Comparison of ENCODE assay signal across 15 cellular contexts in the genomic region with DNA sequence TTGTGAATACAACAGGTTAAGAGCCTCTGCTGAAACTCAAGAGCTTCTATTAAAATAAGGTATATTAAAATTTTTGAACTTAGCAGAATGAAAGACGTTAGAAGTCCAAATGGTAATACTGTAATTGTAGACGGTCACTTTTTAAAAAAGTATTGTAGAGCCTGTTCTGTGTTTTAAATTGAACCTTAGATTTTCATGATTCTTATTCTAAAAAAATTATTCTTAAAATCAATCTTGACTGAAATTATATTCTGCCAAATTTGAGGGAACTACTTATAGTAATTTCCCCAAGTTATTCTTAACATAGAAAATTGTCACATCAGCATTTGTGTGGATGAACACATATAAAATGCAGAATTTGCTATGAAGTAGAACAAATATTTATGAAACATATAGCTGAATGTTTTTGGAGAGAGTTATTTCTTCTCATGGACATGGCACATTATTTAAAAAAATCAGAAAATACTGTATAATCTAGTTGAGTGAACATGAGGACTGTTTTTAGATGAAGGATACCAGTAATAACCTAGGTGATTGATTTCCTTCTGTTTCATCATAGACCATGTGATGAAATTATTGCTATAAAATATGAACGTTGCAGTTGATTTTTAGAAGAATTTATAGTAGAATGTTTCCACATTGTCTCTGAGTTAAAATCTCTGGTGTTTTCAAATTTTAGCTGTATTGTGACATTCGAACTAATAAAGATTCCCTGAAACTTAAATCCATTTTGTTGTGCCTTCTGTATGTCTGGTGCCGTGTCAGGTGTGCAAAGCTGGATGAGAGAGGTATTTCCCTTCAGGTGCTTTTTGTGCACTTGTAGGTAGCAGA. TPM values are rescaled to one million over a fixed set of nuclear protein-coding genes. Genes with fewer than 3 reads are reported as not detected.
DNase-seq lines count a peak whose midpoint lies in the region; ATAC-seq and TF ChIP-seq lines count a peak whose summit lies in the region.
"Had no signal": no experiment of that assay in that cellular context is flagged by ENCODE, and none has a peak within 500 bp of the region (broad histone marks: within the 10 kb centered on the region; RNA-seq: fewer than 3 reads in every experiment).

No MANE protein-coding gene starts in this region.

- CTCF ChIA-PET in OCI-LY7 (lab: Charles Lee; ENCODE audit: unreplicated experiment) = no interaction called here

- H3K9me3 Mint-ChIP-seq in activated T-cell treated with anti-CD3 and anti-CD28 coated beads, Interleukin-2, amount 50 U/mL, for 4 hours = no peaks in the 10 kb centered on the region
- H3K9me3 Mint-ChIP-seq in effector memory CD8-positive, alpha-beta T cell = no peaks in the 10 kb centered on the region
- no peaks in the 10 kb centered on the region for H3K9me3 Mint-ChIP-seq in progenitor cell of endocrine pancreas (ENCODE audit: low read depth)

- H3K4me3 Mint-ChIP-seq in activated T-cell treated with anti-CD3 and anti-CD28 coated beads, Interleukin-2, amount 50 U/mL, for 4 hours = peak overlapping the region; percentile 91
- peak overlapping the region; percentile 97 to 99 for H3K4me3 Mint-ChIP-seq in effector memory CD8-positive, alpha-beta T cell
- peak overlapping the region; percentile 12 for H3K4me3 Mint-ChIP-seq in progenitor cell of endocrine pancreas (ENCODE audit: low read depth)

- intact Hi-C loops in OCI-LY7 (cut with micrococcal nuclease; ENCODE audit: unreplicated experiment) = loop anchor here (10.0 kb wide), 2 partner anchors 1141 to 1539 kb away; a partner anchor contains a TSS

- H3K27ac ChIP-seq in OCI-LY7 (ENCODE audit: low read depth, low read length, poor library complexity, severe bottlenecking) = no peak overlapping the region

- no peak for DNase-seq in activated T-cell treated with anti-CD3 and anti-CD28 coated beads, Interleukin-2, amount 50 U/mL, for 4 hours
- DNase-seq in activated T-cell treated with anti-CD3 and anti-CD28 coated beads, Interleukin-2, amount 50 U/mL, for 1 hour = no peak
- DNase-seq in OCI-LY7 (ENCODE audit: low spot score) (no peak), progenitor cell of endocrine pancreas (ENCODE audit: low spot score, unreplicated experiment) (no peak), RPMI8226 (no peak), mesenteric fat pad (ENCODE audit: low spot score) (no peak)
- no peak for DNase-seq in effector memory CD8-positive, alpha-beta T cell
- no peak for DNase-seq in central memory CD4-positive, alpha-beta T cell
- DNase-seq: amygdala; EL; foreskin melanocyte; mucosa of descending colon; NCI-H446 treated with DMSO at 0.1 percent for 48 hours; stimulated activated CD4-positive, alpha-beta T cell treated with anti-CD3 and anti-CD28 coated beads, Interleukin-2, amount 100 ng/mL, for 24 hours had no signal

- peak overlapping the region; percentile 99 for H3K4me3 ChIP-seq in OCI-LY7 (ENCODE audit: low read depth, low read length, poor library complexity, severe bottlenecking)
- H3K4me3 ChIP-seq: mucosa of descending colon had no signal

- POLR2A ChIA-PET in OCI-LY7 (lab: Charles Lee) = interaction anchor here (0.6 to 5.8 kb wide), 3 partner anchors 12 to 414 kb away, joined by 3 to 57 read pairs (median 4); no protein-coding TSS in a partner anchor

- no peaks in the 10 kb centered on the region for H3K9me2 ChIP-seq in OCI-LY7 (ENCODE audit: insufficient read depth, low read length)

- H3K4me2 ChIP-seq in OCI-LY7 (ENCODE audit: low read length) = peak overlapping the region; percentile 79

- H3K27me3 Mint-ChIP-seq in activated T-cell treated with anti-CD3 and anti-CD28 coated beads, Interleukin-2, amount 50 U/mL, for 4 hours (ENCODE audit: low read depth) = no peaks in the 10 kb centered on the region
- no peaks in the 10 kb centered on the region for H3K27me3 Mint-ChIP-seq in effector memory CD8-positive, alpha-beta T cell
- no peaks in the 10 kb centered on the region for H3K27me3 Mint-ChIP-seq in progenitor cell of endocrine pancreas

- H2AFZ ChIP-seq in OCI-LY7 (ENCODE audit: low read length) = no peak overlapping the region

- peak overlapping the region; percentile 18 to 70 for H3K27ac Mint-ChIP-seq in effector memory CD8-positive, alpha-beta T cell
- H3K27ac Mint-ChIP-seq in progenitor cell of endocrine pancreas = no peak overlapping the region

- H3K4me1 Mint-ChIP-seq in activated T-cell treated with anti-CD3 and anti-CD28 coated beads, Interleukin-2, amount 50 U/mL, for 4 hours (ENCODE audit: low read depth) = peaks cover 68% of the 10 kb centered on the region
- H3K4me1 Mint-ChIP-seq in effector memory CD8-positive, alpha-beta T cell (ENCODE audit: low read depth in 2 of 2) = peaks cover 47 to 77% of the 10 kb centered on the region in 2 donors
- H3K4me1 Mint-ChIP-seq in progenitor cell of endocrine pancreas (ENCODE audit: low read depth) = peaks cover 33% of the 10 kb centered on the region

- BruUV-seq in OCI-LY7 (replicated peaks; lab: Mats Ljungman, UMichigan) = no TSS peak

- peaks cover 48% of the 10 kb centered on the region for H3K4me1 ChIP-seq in OCI-LY7 (ENCODE audit: insufficient read depth, low read length, poor library complexity, severe bottlenecking)

- H3K36me3 Mint-ChIP-seq in activated T-cell treated with anti-CD3 and anti-CD28 coated beads, Interleukin-2, amount 50 U/mL, for 4 hours (ENCODE audit: insufficient read depth) = no peaks in the 10 kb centered on the region
- H3K36me3 Mint-ChIP-seq in effector memory CD8-positive, alpha-beta T cell (ENCODE audit: insufficient read depth) = peaks cover 22% of the 10 kb centered on the region
- H3K36me3 Mint-ChIP-seq in progenitor cell of endocrine pancreas (ENCODE audit: insufficient read depth) = no peaks in the 10 kb centered on the region

- peaks cover 77% of the 10 kb centered on the region for H3K79me2 ChIP-seq in OCI-LY7 (ENCODE audit: insufficient read depth, low read depth, low read length)

- H3K36me3 ChIP-seq in OCI-LY7 (ENCODE audit: insufficient read depth, low read length) = peaks cover 15% of the 10 kb centered on the region; the same call in 1 of the 2 replicates

- ATAC-seq in activated T-cell treated with anti-CD3 and anti-CD28 coated beads, Interleukin-2, amount 50 U/mL, for 4 hours = no peak
- no peak for ATAC-seq in effector memory CD8-positive, alpha-beta T cell (replicated peaks)
- ATAC-seq: mucosa of descending colon, Right ventricle myocardium inferior had no signal

- no peak for TF ChIP-seq CTCF in OCI-LY7 (conservative IDR thresholded peaks at IDR 0.05; ENCODE audit: low read length)
- no peak for TF ChIP-seq CTCF in progenitor cell of endocrine pancreas (IDR thresholded peaks at IDR 0.05; ENCODE audit: unreplicated experiment)

- H4K20me1 ChIP-seq in OCI-LY7 (ENCODE audit: insufficient read depth, low read length) = peaks cover 45% of the 10 kb centered on the region

- no peaks in the 10 kb centered on the region for H3K9me3 ChIP-seq in OCI-LY7 (ENCODE audit: low read length)
- H3K9me3 ChIP-seq: mucosa of descending colon had no signal

RNA-seq across cellular contexts. Expression of a gene that starts 2.8 kb away (rescaled TPM):
- 10 to 100 TPM; 46.4 to 48.0 (median 47.9) TPM for total RNA-seq in activated T-cell treated with anti-CD3 and anti-CD28 coated beads, Interleukin-2, amount 50 U/mL, for 4 hours
- total RNA-seq in OCI-LY7 (2014; rRNA removed; shearing (Covaris generic)) = 25.9 and 27.8 TPM in 2 replicates
- total RNA-seq in OCI-LY7 (2022) (47.7 and 50.0 TPM in 2 replicates), progenitor cell of endocrine pancreas (45.2 and 48.4 TPM in 2 replicates), mesenteric fat pad (16.5 TPM)

Comparison
In these comparisons a context has a peak if more than half of its experiments do, and no peak if none do; other contexts are left out.
1. H3K4me3 Mint-ChIP-seq: peak in every context shown above with its lines; median percentile 98 in effector memory CD8-positive, alpha-beta T cell; 91 in activated T-cell treated with anti-CD3 and anti-CD28 coated beads, Interleukin-2, amount 50 U/mL, for 4 hours; 12 in progenitor cell of endocrine pancreas.